ENCODE assay signal across 8 cellular contexts in the genomic region with DNA sequence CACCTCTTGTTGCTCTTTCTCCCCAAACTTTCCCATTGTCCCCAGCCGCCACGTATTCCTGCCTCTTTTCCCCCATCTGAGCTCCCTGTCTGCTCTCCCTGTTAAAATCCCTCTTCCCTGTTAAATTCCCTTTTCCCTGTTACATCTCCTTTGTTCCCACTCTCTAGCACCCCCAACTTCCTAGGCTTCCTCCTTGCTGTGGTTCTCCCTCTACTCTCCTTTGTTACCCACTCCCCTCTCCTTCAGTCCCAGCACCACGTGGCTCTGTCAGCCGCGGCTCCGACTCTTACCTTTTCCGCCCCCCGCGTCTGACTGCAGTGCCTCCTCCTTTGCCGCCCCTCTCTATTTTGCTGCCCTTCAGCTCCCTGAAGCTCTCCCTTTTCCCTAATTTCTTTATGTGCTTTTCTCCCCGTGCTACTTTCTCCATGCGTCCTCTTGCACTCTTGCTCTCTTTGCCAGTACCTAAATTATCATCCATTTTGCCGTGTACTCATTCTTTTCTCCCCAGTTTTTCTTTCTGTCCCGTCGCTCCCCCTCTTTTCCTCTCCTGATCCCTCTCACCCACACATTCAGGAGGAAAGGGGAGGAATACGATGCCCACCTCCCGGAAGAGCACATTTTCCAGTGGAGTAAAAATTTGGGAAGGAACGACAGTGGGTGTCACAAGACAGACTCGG. TPM values are rescaled to one million over a fixed set of nuclear protein-coding genes. Genes with fewer than 3 reads are reported as not detected.
A peak's percentile ranks its signal among the peaks of the same experiment; 100 is the strongest.
DNase-seq lines count a peak whose midpoint lies in the region; ATAC-seq and TF ChIP-seq lines count a peak whose summit lies in the region.

No MANE protein-coding gene starts in this region.

- peaks cover 65% of the 10 kb centered on the region for H3K36me3 Mint-ChIP-seq in activated T-cell treated with anti-CD3 and anti-CD28 coated beads, Interleukin-2, amount 50 U/mL, for 24 hours (ENCODE audit: low read depth)

- ATAC-seq in heart left ventricle = peak in 1 of 4 donors; percentile 28
- ATAC-seq in Right ventricle myocardium superior (ENCODE audit: poor library complexity) = no peak
- ATAC-seq in HG02970 (IDR thresholded peaks at IDR 0.05; ENCODE audit: low FRiP score, unreplicated experiment) = no peak
- no peak for ATAC-seq in GM19452 (IDR thresholded peaks at IDR 0.05; ENCODE audit: unreplicated experiment)

- no peaks in the 10 kb centered on the region for H3K27me3 ChIP-seq in heart left ventricle
- H3K27me3 ChIP-seq in ovary = no peaks in the 10 kb centered on the region

- H3K27me3 Mint-ChIP-seq in activated T-cell treated with anti-CD3 and anti-CD28 coated beads, Interleukin-2, amount 50 U/mL, for 24 hours = no peaks in the 10 kb centered on the region

- peak in 3 of 5 donors; percentile 21 to 33 (median 29) for DNase-seq in heart left ventricle
- no peak for DNase-seq in Right ventricle myocardium superior
- DNase-seq in NCI-H2227 (lab: John Stamatoyannopoulos, UW; ENCODE audit: unreplicated experiment) = peak; percentile 41
- DNase-seq in activated T-cell treated with anti-CD3 and anti-CD28 coated beads, Interleukin-2, amount 50 U/mL, for 24 hours = peak; percentile 49
- DNase-seq in globus pallidus (ENCODE audit: low spot score) = peak; percentile 9
- DNase-seq in ovary = peak in 4 of 5 donors; percentile 18 to 51 (median 36)

- peaks cover 38% of the 10 kb centered on the region for H3K4me1 Mint-ChIP-seq in activated T-cell treated with anti-CD3 and anti-CD28 coated beads, Interleukin-2, amount 50 U/mL, for 24 hours (ENCODE audit: low read depth)

- H3K4me1 ChIP-seq in heart left ventricle (peaks cover 0 to 21% (median 14%) of the 10 kb centered on the region in 12 donors), ovary (ENCODE audit: insufficient read depth) (no peaks in the 10 kb centered on the region)

- peak overlapping the region; percentile 60 to 93 (median 82) for H3K4me3 ChIP-seq in heart left ventricle
- H3K4me3 ChIP-seq in ovary = peak overlapping the region; percentile 98

- H3K27ac Mint-ChIP-seq in activated T-cell treated with anti-CD3 and anti-CD28 coated beads, Interleukin-2, amount 50 U/mL, for 24 hours = peak overlapping the region; percentile 95

- intact Hi-C loops in heart left ventricle (cut with DNase I) (loop anchor here (1.0 to 10.0 kb wide), 14 partner anchors 32 to 610 kb away; partner anchors contain the start of genes PPP2R1A (in 4 of the 10), ZNF836 (in 3 of the 10) and ZNF841 (in 1 of the 10)), Right ventricle myocardium superior (cut with DNase I) (loop anchor here (2.0 kb wide), 1 partner anchor 98 kb away; no protein-coding TSS in a partner anchor), ovary (cut with DNase I) (loop anchor here in 3 of 4 donors (2.0 to 10.0 kb wide), 3 partner anchors 32 to 100 kb away; partner anchors contain the start of gene ZNF836 (in 1 of the 3))

- H3K4me3 Mint-ChIP-seq in activated T-cell treated with anti-CD3 and anti-CD28 coated beads, Interleukin-2, amount 50 U/mL, for 24 hours = peak overlapping the region; percentile 95

- no peak for TF ChIP-seq POLR2A in heart left ventricle (IDR thresholded peaks at IDR 0.05)
- TF ChIP-seq POLR2A in ovary (IDR thresholded peaks at IDR 0.05) = no peak

- peak overlapping the region; percentile 79 to 97 (median 92) for H3K27ac ChIP-seq in heart left ventricle
- peak overlapping the region; percentile 58 to 85 for H3K27ac ChIP-seq in ovary

- H3K9me3 Mint-ChIP-seq in activated T-cell treated with anti-CD3 and anti-CD28 coated beads, Interleukin-2, amount 50 U/mL, for 24 hours = peaks cover 50% of the 10 kb centered on the region

- H3K9me3 ChIP-seq in heart left ventricle = peaks cover 0 to 26% (median 0%) of the 10 kb centered on the region in 12 donors
- H3K9me3 ChIP-seq in ovary = no peaks in the 10 kb centered on the region

- TF ChIP-seq EP300 in ovary (IDR thresholded peaks at IDR 0.05) = no peak

- no peaks in the 10 kb centered on the region for H3K36me3 ChIP-seq in heart left ventricle
- H3K36me3 ChIP-seq in ovary = no peaks in the 10 kb centered on the region

- 1% methylated on average over 19 of the region's 19 CpGs for WGBS in heart left ventricle, 4 donors
- 0 to 1% (median 1%) methylated on average over 19 of the region's 19 CpGs for WGBS in ovary, 3 donors

- TF ChIP-seq CTCF in heart left ventricle (IDR thresholded peaks at IDR 0.05) = no peak
- TF ChIP-seq CTCF in ovary (IDR thresholded peaks at IDR 0.05) = no peak

RNA-seq across cellular contexts. Expression of gene ZNF616, which starts 1.0 kb away (rescaled TPM):
- total RNA-seq in heart left ventricle (10 to 100 TPM in 1 of 9 donors, 1 to 10 TPM in 8; 1.8 to 10.0 (median 6.7) TPM), Right ventricle myocardium superior (4.8 TPM), ovary (10 to 100 TPM in 5 of 7 donors, 1 to 10 TPM in 2; 4.5 to 22.3 (median 14.1) TPM)
- polyA plus RNA-seq in heart left ventricle (1 to 10 TPM; 1.7 to 3.4 TPM), ovary (10 to 100 TPM in 1 of 2 donors, 1 to 10 TPM in 1; 5.1 to 10.3 TPM)

RNA-seq across cellular contexts. Expression of gene ZNF836, which starts 32.7 kb away (rescaled TPM):
- total RNA-seq in heart left ventricle (10 to 100 TPM in 2 of 9 donors, 1 to 10 TPM in 7; 4.1 to 11.0 (median 7.3) TPM), Right ventricle myocardium superior (7.0 TPM), ovary (10 to 100 TPM; 19.0 to 38.1 (median 26.3) TPM)
- polyA plus RNA-seq in heart left ventricle (1 to 10 TPM; 3.0 to 4.7 TPM), ovary (10 to 100 TPM in 1 of 2 donors, 1 to 10 TPM in 1; 7.4 to 19.4 TPM)

RNA-seq across cellular contexts. Expression of gene ZNF841, which starts 43.2 kb away (rescaled TPM):
- total RNA-seq in heart left ventricle (10 to 100 TPM in 3 of 9 donors, 1 to 10 TPM in 6; 6.8 to 12.9 (median 8.5) TPM), Right ventricle myocardium superior (5.2 TPM), ovary (10 to 100 TPM; 13.2 to 33.9 (median 24.2) TPM)
- polyA plus RNA-seq in heart left ventricle (1 to 10 TPM; 6.2 to 6.8 TPM), ovary (10 to 100 TPM; 13.8 to 19.1 TPM)

RNA-seq across cellular contexts. Expression of gene PPP2R1A, which starts 51.1 kb away (rescaled TPM):
- total RNA-seq in heart left ventricle (100 to 1,000 TPM; 345 to 447 (median 370) TPM), Right ventricle myocardium superior (339 TPM), ovary (100 to 1,000 TPM; 133 to 408 (median 303) TPM)
- polyA plus RNA-seq in heart left ventricle (100 to 1,000 TPM; 258 to 294 TPM), ovary (100 to 1,000 TPM; 127 to 238 TPM)
